9 cellular contexts compared by ENCODE assay signal in the genomic region with DNA sequence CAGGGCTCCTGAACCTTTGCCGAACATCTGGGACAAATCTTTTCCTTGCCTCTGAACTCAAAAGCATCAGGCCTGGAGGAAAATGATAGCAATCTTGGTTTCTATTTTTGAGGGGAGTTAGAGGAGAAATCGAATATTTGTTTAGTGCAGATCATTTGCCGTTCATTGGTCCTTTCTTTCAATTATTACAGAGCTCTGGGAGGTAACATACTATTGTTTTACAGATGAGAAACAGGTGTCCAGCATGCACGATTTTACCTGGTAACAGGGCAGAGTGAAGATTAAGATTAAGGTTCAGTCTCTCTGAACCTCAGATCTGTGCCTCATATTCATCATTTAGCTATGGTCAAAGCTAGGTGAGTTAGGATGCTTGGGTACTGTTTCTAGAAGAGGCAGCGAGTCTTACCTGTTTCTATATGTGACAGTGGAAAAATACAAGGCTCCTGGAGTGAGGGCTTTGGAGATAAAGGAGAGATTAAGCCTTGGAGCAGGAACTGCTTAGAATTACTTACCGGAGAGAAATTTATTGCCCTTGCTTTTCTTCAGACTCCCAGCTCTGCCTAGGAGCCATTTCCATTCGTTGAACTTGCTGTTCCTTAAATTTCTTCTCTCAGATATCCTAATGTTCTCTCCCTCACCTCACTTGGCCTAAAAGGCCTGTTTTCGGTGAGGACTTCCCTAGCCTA. TPM values are rescaled to one million over a fixed set of nuclear protein-coding genes. Genes with fewer than 3 reads are reported as not detected.
A peak's percentile ranks its signal among the peaks of the same experiment; 100 is the strongest.
DNase-seq lines count a peak whose midpoint lies in the region; ATAC-seq and TF ChIP-seq lines count a peak whose summit lies in the region.
"Had no signal": no experiment of that assay in that cellular context is flagged by ENCODE, and none has a peak within 500 bp of the region (broad histone marks: within the 10 kb centered on the region; RNA-seq: fewer than 3 reads in every experiment).

No MANE protein-coding gene starts in this region.

- H3K9me3 ChIP-seq in liver (ENCODE audit: control insufficient read depth in 4 of 4, low read length in 3 of 4) (no peaks in the 10 kb centered on the region), thyroid gland (no peaks in the 10 kb centered on the region)

- DNase-seq in activated CD8-positive, alpha-beta T cell treated with anti-CD3 and anti-CD28 coated beads, Interleukin-2, amount 10 ng/mL, durations not matched to agents 7 days and 5 days: no peak
- DNase-seq in activated CD8-positive, alpha-beta T cell treated with anti-CD3 and anti-CD28 coated beads for 36 hours: no peak
- no peak for DNase-seq in astrocyte of the spinal cord (ENCODE audit: low read depth, low spot score)
- no peak for DNase-seq in thyroid gland
- DNase-seq in DMS 273 (lab: John Stamatoyannopoulos, UW; ENCODE audit: unreplicated experiment): no peak
- no peak for DNase-seq in cerebellar cortex (ENCODE audit: low spot score)
- DNase-seq: AML-193 had no signal

- peak overlapping the region; percentile 92 to 95 for H3K9ac ChIP-seq in liver (ENCODE audit: low read depth in 1 of 2, low read length in 2 of 2)

- no peaks in the 10 kb centered on the region for H3K27me3 Mint-ChIP-seq in activated CD8-positive, alpha-beta T cell treated with anti-CD3 and anti-CD28 coated beads, Interleukin-2, amount 10 ng/mL, durations not matched to agents 7 days and 5 days (ENCODE audit: low read depth)
- H3K27me3 Mint-ChIP-seq in activated CD8-positive, alpha-beta T cell treated with anti-CD3 and anti-CD28 coated beads for 36 hours: no peaks in the 10 kb centered on the region

- TF ChIP-seq POLR2A in thyroid gland (IDR thresholded peaks at IDR 0.05): no peak

- no peaks in the 10 kb centered on the region for H3K27me3 ChIP-seq in liver (ENCODE audit: control insufficient read depth in 4 of 4, insufficient read depth in 4 of 4, low read length in 3 of 4)
- no peaks in the 10 kb centered on the region for H3K27me3 ChIP-seq in thyroid gland

- intact Hi-C loops in activated CD8-positive, alpha-beta T cell treated with anti-CD3 and anti-CD28 coated beads for 36 hours (cut with micrococcal nuclease): loop anchor here (5.0 kb wide), 1 partner anchor 41 kb away; a partner anchor contains a TSS
- intact Hi-C loops in thyroid gland (cut with DNase I): no loop called here

- no peak for TF ChIP-seq RAD21 in liver (IDR thresholded peaks at IDR 0.05)

- CTCF ChIA-PET in activated CD8-positive, alpha-beta T cell treated with anti-CD3 and anti-CD28 coated beads, Interleukin-2, amount 10 ng/mL, durations not matched to agents 7 days and 5 days (lab: Charles Lee): interaction anchor here (0.6 to 18.8 kb wide), 9 partner anchors 21 to 121 kb away, joined by 3 to 206 read pairs (median 4); a partner anchor contains a TSS
- CTCF ChIA-PET in activated CD8-positive, alpha-beta T cell treated with anti-CD3 and anti-CD28 coated beads for 36 hours (lab: Charles Lee): interaction anchor here (0.9 to 7.5 kb wide), 8 partner anchors 8 to 159 kb away, joined by 3 to 92 read pairs (median 4); a partner anchor contains a TSS

- H3K9me3 Mint-ChIP-seq in activated CD8-positive, alpha-beta T cell treated with anti-CD3 and anti-CD28 coated beads, Interleukin-2, amount 10 ng/mL, durations not matched to agents 7 days and 5 days (ENCODE audit: insufficient read depth): no peaks in the 10 kb centered on the region
- no peaks in the 10 kb centered on the region for H3K9me3 Mint-ChIP-seq in activated CD8-positive, alpha-beta T cell treated with anti-CD3 and anti-CD28 coated beads for 36 hours

- no peak for TF ChIP-seq CTCF in activated CD8-positive, alpha-beta T cell treated with anti-CD3 and anti-CD28 coated beads for 36 hours (IDR thresholded peaks at IDR 0.05)
- TF ChIP-seq CTCF in astrocyte of the spinal cord (IDR thresholded peaks at IDR 0.05; ENCODE audit: low read depth, low read length) (no peak), liver (IDR thresholded peaks at IDR 0.05; ENCODE audit: low read depth, low read length, missing input control) (no peak), thyroid gland (IDR thresholded peaks at IDR 0.05) (no peak)

- 33% methylated on average over 8 of the region's 8 CpGs for WGBS in liver
- 23 to 25% methylated on average over 8 of the region's 8 CpGs for WGBS in thyroid gland, 2 donors

- H3K4me1 ChIP-seq in liver (ENCODE audit: control insufficient read depth in 4 of 4, insufficient read depth in 4 of 4, low read length in 3 of 4) (peaks cover 4 to 29% (median 27%) of the 10 kb centered on the region in 4 donors), thyroid gland (peaks cover 31 to 38% of the 10 kb centered on the region in 2 donors)

- H3K36me3 ChIP-seq in liver (ENCODE audit: control insufficient read depth in 4 of 4, insufficient read depth in 3 of 4, low read depth in 1 of 4, low read length in 3 of 4) (peaks cover 0 to 7% (median under 1%) of the 10 kb centered on the region in 4 donors), thyroid gland (no peaks in the 10 kb centered on the region)

- peaks cover 46% of the 10 kb centered on the region for H3K36me3 Mint-ChIP-seq in activated CD8-positive, alpha-beta T cell treated with anti-CD3 and anti-CD28 coated beads, Interleukin-2, amount 10 ng/mL, durations not matched to agents 7 days and 5 days (ENCODE audit: low read depth)
- peaks cover 43% of the 10 kb centered on the region for H3K36me3 Mint-ChIP-seq in activated CD8-positive, alpha-beta T cell treated with anti-CD3 and anti-CD28 coated beads for 36 hours (ENCODE audit: low read depth)

- in situ Hi-C loops in astrocyte of the spinal cord (cut with HindIII; ENCODE audit: low sequenced_read_pairs): no loop called here

- peak overlapping the region; percentile 97 for H3K4me3 ChIP-seq in astrocyte of the spinal cord (ENCODE audit: low read depth, low read length)
- peak overlapping the region; percentile 72 to 98 (median 92) for H3K4me3 ChIP-seq in liver (ENCODE audit: low read depth in 1 of 3, low read length in 3 of 3)
- peak overlapping the region; percentile 93 to 96 (median 95) for H3K4me3 ChIP-seq in thyroid gland (replicated peaks in 1 of 3)

- POLR2A ChIA-PET in activated CD8-positive, alpha-beta T cell treated with anti-CD3 and anti-CD28 coated beads, Interleukin-2, amount 10 ng/mL, durations not matched to agents 7 days and 5 days (lab: Charles Lee): interaction anchor here (1.0 to 4.1 kb wide), 6 partner anchors 13 to 41 kb away, joined by 3 to 35 read pairs (median 4); a partner anchor contains a TSS
- POLR2A ChIA-PET in activated CD8-positive, alpha-beta T cell treated with anti-CD3 and anti-CD28 coated beads for 36 hours (lab: Charles Lee): interaction anchor here (0.6 to 5.0 kb wide), 10 partner anchors 8 to 91 kb away, joined by 3 to 41 read pairs (median 5); a partner anchor contains a TSS

- H3K27ac Mint-ChIP-seq in activated CD8-positive, alpha-beta T cell treated with anti-CD3 and anti-CD28 coated beads, Interleukin-2, amount 10 ng/mL, durations not matched to agents 7 days and 5 days: peak overlapping the region; percentile 7
- H3K27ac Mint-ChIP-seq in activated CD8-positive, alpha-beta T cell treated with anti-CD3 and anti-CD28 coated beads for 36 hours: no peak overlapping the region

- H3K4me1 Mint-ChIP-seq in activated CD8-positive, alpha-beta T cell treated with anti-CD3 and anti-CD28 coated beads, Interleukin-2, amount 10 ng/mL, durations not matched to agents 7 days and 5 days (ENCODE audit: low read depth): peaks cover 55% of the 10 kb centered on the region
- H3K4me1 Mint-ChIP-seq in activated CD8-positive, alpha-beta T cell treated with anti-CD3 and anti-CD28 coated beads for 36 hours (ENCODE audit: low read depth): peaks cover 45% of the 10 kb centered on the region

- no peak for ATAC-seq in activated CD8-positive, alpha-beta T cell treated with anti-CD3 and anti-CD28 coated beads, Interleukin-2, amount 10 ng/mL, durations not matched to agents 7 days and 5 days
- ATAC-seq in activated CD8-positive, alpha-beta T cell treated with anti-CD3 and anti-CD28 coated beads for 36 hours: no peak
- no peak for ATAC-seq in activated CD4-positive, CD25-positive, alpha-beta regulatory T cell treated with anti-CD3 and anti-CD28 coated beads, Interleukin-2, amount 50 U/mL, for 24 hours

- H3K4me3 Mint-ChIP-seq in activated CD8-positive, alpha-beta T cell treated with anti-CD3 and anti-CD28 coated beads, Interleukin-2, amount 10 ng/mL, durations not matched to agents 7 days and 5 days: no peak overlapping the region
- no peak overlapping the region for H3K4me3 Mint-ChIP-seq in activated CD8-positive, alpha-beta T cell treated with anti-CD3 and anti-CD28 coated beads for 36 hours

- H3K27ac ChIP-seq in liver (ENCODE audit: low read depth in 1 of 2, low read length in 2 of 2): peak overlapping the region in 1 of 2 donors; percentile 92
- peak overlapping the region in 2 of 3 donors; percentile 0 to 93 for H3K27ac ChIP-seq in thyroid gland

RNA-seq across cellular contexts. Expression of a gene that starts 1.4 kb away (rescaled TPM):
- total RNA-seq in activated CD8-positive, alpha-beta T cell treated with anti-CD3 and anti-CD28 coated beads, Interleukin-2, amount 10 ng/mL, durations not matched to agents 7 days and 5 days: 10 to 100 TPM; 71.9 to 75.5 TPM
- total RNA-seq in activated CD8-positive, alpha-beta T cell treated with anti-CD3 and anti-CD28 coated beads for 36 hours: 10 to 100 TPM; 69.8 to 70.6 TPM
- total RNA-seq in liver: 10 to 100 TPM in 1 of 2 donors, 1 to 10 TPM in 1; 8.8 to 10.7 TPM
- polyA plus RNA-seq in liver: 10 to 100 TPM; 17.9 to 19.3 TPM
- total RNA-seq in thyroid gland: 10 to 100 TPM; 34.8 to 57.9 (median 43.6) TPM

RNA-seq across cellular contexts. Expression of a gene that starts 17.3 kb away (rescaled TPM):
- 100 to 1,000 TPM; 261 to 264 TPM for total RNA-seq in activated CD8-positive, alpha-beta T cell treated with anti-CD3 and anti-CD28 coated beads, Interleukin-2, amount 10 ng/mL, durations not matched to agents 7 days and 5 days
- 100 to 1,000 TPM; 232 to 235 TPM for total RNA-seq in activated CD8-positive, alpha-beta T cell treated with anti-CD3 and anti-CD28 coated beads for 36 hours
- total RNA-seq in liver: 100 to 1,000 TPM; 120 to 148 TPM
- 100 to 1,000 TPM in 1 of 2 donors, 10 to 100 TPM in 1; 41.7 to 119 TPM for polyA plus RNA-seq in liver
- 100 to 1,000 TPM; 147 to 162 (median 148) TPM for total RNA-seq in thyroid gland

RNA-seq across cellular contexts. Expression of a gene that starts 27.9 kb away (rescaled TPM):
- 10 to 100 TPM; 59.8 to 62.6 TPM for total RNA-seq in activated CD8-positive, alpha-beta T cell treated with anti-CD3 and anti-CD28 coated beads, Interleukin-2, amount 10 ng/mL, durations not matched to agents 7 days and 5 days
- 10 to 100 TPM; 84.2 to 93.6 TPM for total RNA-seq in activated CD8-positive, alpha-beta T cell treated with anti-CD3 and anti-CD28 coated beads for 36 hours
- total RNA-seq in liver (10 to 100 TPM; 26.2 to 47.4 TPM), thyroid gland (10 to 100 TPM; 22.9 to 55.6 (median 35.9) TPM)
- 100 to 1,000 TPM in 1 of 2 donors, 10 to 100 TPM in 1; 74.8 to 123 TPM for polyA plus RNA-seq in liver

RNA-seq across cellular contexts. Expression of a gene that starts 40.2 kb away (rescaled TPM):
- 10 to 100 TPM; 56.3 to 58.8 TPM for total RNA-seq in activated CD8-positive, alpha-beta T cell treated with anti-CD3 and anti-CD28 coated beads, Interleukin-2, amount 10 ng/mL, durations not matched to agents 7 days and 5 days
- 10 to 100 TPM; 40.6 to 44.5 TPM for total RNA-seq in activated CD8-positive, alpha-beta T cell treated with anti-CD3 and anti-CD28 coated beads for 36 hours
- 1 to 10 TPM; 5.6 to 7.5 TPM for total RNA-seq in liver
- 1 to 10 TPM; 6.0 to 9.9 TPM for polyA plus RNA-seq in liver
- 10 to 100 TPM; 13.6 to 34.9 (median 18.2) TPM for total RNA-seq in thyroid gland

RNA-seq across cellular contexts. Expression of a gene that starts 40.5 kb away (rescaled TPM):
- 10 to 100 TPM; 30.0 to 34.0 TPM for total RNA-seq in activated CD8-positive, alpha-beta T cell treated with anti-CD3 and anti-CD28 coated beads, Interleukin-2, amount 10 ng/mL, durations not matched to agents 7 days and 5 days
- total RNA-seq in activated CD8-positive, alpha-beta T cell treated with anti-CD3 and anti-CD28 coated beads for 36 hours: 10 to 100 TPM; 32.3 to 32.5 TPM
- total RNA-seq in liver (10 to 100 TPM in 1 of 2 donors, 1 to 10 TPM in 1; 6.9 to 13.5 TPM), thyroid gland (10 to 100 TPM; 15.5 to 33.4 (median 25.3) TPM)
- polyA plus RNA-seq in liver: 10 to 100 TPM; 10.2 to 12.7 TPM
